Comparison of ENCODE assay signal across 20 cellular contexts in genomic region chr5:77632526-77633268, GRCh38. TPM values are rescaled to one million over a fixed set of nuclear protein-coding genes. Genes with fewer than 3 reads are reported as not detected.
DNase-seq lines count a peak whose midpoint lies in the region; ATAC-seq, FAIRE-seq and TF ChIP-seq lines count a peak whose summit lies in the region.
"Had no signal": no experiment of that assay in that cellular context is flagged by ENCODE, and none has a peak within 500 bp of the region (broad histone marks: within the 10 kb centered on the region; RNA-seq: fewer than 3 reads in every experiment).

No MANE protein-coding gene starts in this region.

- H2AFZ ChIP-seq in endothelial cell of umbilical vein (ENCODE audit: low read depth, low read length) = no peak overlapping the region

- no peak for DNase-seq in activated naive CD4-positive, alpha-beta T cell treated with anti-CD3 and anti-CD28 coated beads, Interleukin-2, amount 10 ng/mL, durations not matched to agents 7 days and 5 days
- no peak for DNase-seq in activated naive CD4-positive, alpha-beta T cell treated with anti-CD3 and anti-CD28 coated beads, Interleukin-2, amount 50 U/mL, for 72 hours (ENCODE audit: low spot score in 2 of 2)
- DNase-seq in endothelial cell of umbilical vein (ENCODE audit: low read depth, low spot score) (no peak), retina (peak; percentile 73)
- DNase-seq in stimulated activated CD4-positive, alpha-beta T cell treated with anti-CD3 and anti-CD28 coated beads, Interleukin-12 subunit alpha, Interleukin-12 subunit beta, amount 100 ng/mL, for 4 hours = no peak
- DNase-seq: caudate nucleus; effector memory CD4-positive, alpha-beta T cell; lower lobe of right lung; NCI-H2227 treated with DMSO at 0.1 percent for 48 hours; nucleus accumbens; SIG-M5 had no signal

- H3K36me3 ChIP-seq in HUES48 (ENCODE audit: control insufficient read depth, insufficient read depth, low read length) (no peaks in the 10 kb centered on the region), endothelial cell of umbilical vein (ENCODE audit: control insufficient read depth in 2 of 2, extremely low read depth in 1 of 2, insufficient read depth in 2 of 2, low read length in 2 of 2) (no peaks in the 10 kb centered on the region)
- H3K36me3 ChIP-seq: HAP-1, lower lobe of right lung had no signal

- peaks cover 84% of the 10 kb centered on the region for H3K27me3 Mint-ChIP-seq in activated naive CD4-positive, alpha-beta T cell treated with anti-CD3 and anti-CD28 coated beads, Interleukin-2, amount 10 ng/mL, durations not matched to agents 7 days and 5 days

- no peak overlapping the region for H3K27ac ChIP-seq in HUES48 (ENCODE audit: low read depth, low read length)
- H3K27ac ChIP-seq in endothelial cell of umbilical vein (ENCODE audit: insufficient read depth, low read depth, low read length) = no peak overlapping the region
- H3K27ac ChIP-seq: lower lobe of right lung had no signal

- peaks cover 24% of the 10 kb centered on the region for H3K4me1 ChIP-seq in HUES48 (ENCODE audit: control insufficient read depth, insufficient read depth, low read length)
- peaks cover 5% of the 10 kb centered on the region for H3K4me1 ChIP-seq in endothelial cell of umbilical vein (ENCODE audit: control insufficient read depth, extremely low read depth, insufficient read depth, low read length)
- H3K4me1 ChIP-seq: HAP-1 had no signal

- CTCF ChIA-PET in activated naive CD4-positive, alpha-beta T cell treated with anti-CD3 and anti-CD28 coated beads, Interleukin-2, amount 10 ng/mL, durations not matched to agents 7 days and 5 days (lab: Charles Lee) = no interaction called here
- CTCF ChIA-PET in endothelial cell of umbilical vein (lab: Charles Lee) = interaction anchor here (1.2 kb wide), 1 partner anchor 14 kb away, joined by 3 read pairs; no protein-coding TSS in a partner anchor

- H3K9me3 Mint-ChIP-seq in activated naive CD4-positive, alpha-beta T cell treated with anti-CD3 and anti-CD28 coated beads, Interleukin-2, amount 10 ng/mL, durations not matched to agents 7 days and 5 days = peaks cover 2% of the 10 kb centered on the region
- peaks cover 11 to 27% of the 10 kb centered on the region in 2 donors for H3K9me3 Mint-ChIP-seq in activated naive CD4-positive, alpha-beta T cell treated with anti-CD3 and anti-CD28 coated beads, Interleukin-2, amount 50 U/mL, for 72 hours

- no peak overlapping the region for H3K4me3 Mint-ChIP-seq in activated naive CD4-positive, alpha-beta T cell treated with anti-CD3 and anti-CD28 coated beads, Interleukin-2, amount 10 ng/mL, durations not matched to agents 7 days and 5 days
- H3K4me3 Mint-ChIP-seq: stimulated activated memory B cell treated with anti-CD40 and anti-IgM and Interleukin-4, amounts not matched to agents 10 μg/mL and 1 μg/mL and 100 μg/mL, for 72 hours had no signal

- H3K9ac ChIP-seq in HUES48 (ENCODE audit: low read depth, low read length) = no peak overlapping the region
- H3K9ac ChIP-seq in endothelial cell of umbilical vein (replicated peaks; ENCODE audit: extremely low read depth, insufficient read depth, low read length) = no peak overlapping the region

- H3K9me1 ChIP-seq in endothelial cell of umbilical vein (replicated peaks; ENCODE audit: control insufficient read depth, extremely low read depth, insufficient read depth, low read length) = no peaks in the 10 kb centered on the region

- TF ChIP-seq POLR2A in endothelial cell of umbilical vein (IDR thresholded peaks at IDR 0.05; ENCODE audit: low read depth, low read length) = no peak

- no peak for TF ChIP-seq CTCF in endothelial cell of umbilical vein (IDR thresholded peaks at IDR 0.05; ENCODE audit: extremely low read depth in 1 of 2, insufficient read depth in 1 of 2, low read depth in 1 of 2, low read length in 2 of 2)

- H3K27ac Mint-ChIP-seq in activated naive CD4-positive, alpha-beta T cell treated with anti-CD3 and anti-CD28 coated beads, Interleukin-2, amount 10 ng/mL, durations not matched to agents 7 days and 5 days = peak overlapping the region; percentile 54
- H3K27ac Mint-ChIP-seq in activated naive CD4-positive, alpha-beta T cell treated with anti-CD3 and anti-CD28 coated beads, Interleukin-2, amount 50 U/mL, for 72 hours = no peak overlapping the region
- H3K27ac Mint-ChIP-seq: stimulated activated memory B cell treated with anti-CD40 and anti-IgM and Interleukin-4, amounts not matched to agents 10 μg/mL and 1 μg/mL and 100 μg/mL, for 72 hours had no signal

- H3K27me3 ChIP-seq in HUES48 (ENCODE audit: control insufficient read depth, insufficient read depth, low read length) = peaks cover 100% of the 10 kb centered on the region
- H3K27me3 ChIP-seq in endothelial cell of umbilical vein (ENCODE audit: control insufficient read depth in 2 of 2, insufficient read depth in 2 of 2, low read length in 2 of 2) = peaks cover 71 to 100% of the 10 kb centered on the region in 2 experiments

- no peak overlapping the region for H3K4me2 ChIP-seq in endothelial cell of umbilical vein (ENCODE audit: insufficient read depth, low read length)

- H4K20me1 ChIP-seq in endothelial cell of umbilical vein (replicated peaks; ENCODE audit: control insufficient read depth, extremely low read depth, insufficient read depth, low read length) = no peaks in the 10 kb centered on the region

- intact Hi-C loops in endothelial cell of umbilical vein (cut with micrococcal nuclease) = loop anchor here (5.0 to 10.0 kb wide), 2 partner anchors 340 to 768 kb away; no protein-coding TSS in a partner anchor

- H3K4me3 ChIP-seq in HUES48 (ENCODE audit: low read depth, low read length) (0 out of 2 replicates have a peak overlapping the region, but pooled peaks have one; percentile 11), endothelial cell of umbilical vein (replicated peaks in 1 of 3; ENCODE audit: insufficient read depth in 1 of 3, low read depth in 1 of 3, low read length in 3 of 3) (no peak overlapping the region)
- H3K4me3 ChIP-seq: HAP-1, lower lobe of right lung had no signal

- no peak for FAIRE-seq in endothelial cell of umbilical vein (lab: Jason Lieb, UNC)
- FAIRE-seq: TTC549 had no signal

- H3K36me3 Mint-ChIP-seq in activated naive CD4-positive, alpha-beta T cell treated with anti-CD3 and anti-CD28 coated beads, Interleukin-2, amount 10 ng/mL, durations not matched to agents 7 days and 5 days = peaks cover 22% of the 10 kb centered on the region
- H3K36me3 Mint-ChIP-seq in activated naive CD4-positive, alpha-beta T cell treated with anti-CD3 and anti-CD28 coated beads, Interleukin-2, amount 50 U/mL, for 72 hours = peaks cover 35 to 43% of the 10 kb centered on the region in 2 donors

- POLR2A ChIA-PET in endothelial cell of umbilical vein (lab: Charles Lee) = no interaction called here

- BruUV-seq in endothelial cell of umbilical vein (replicated peaks; lab: Mats Ljungman, UMichigan) = no TSS peak

- peaks cover 26% of the 10 kb centered on the region for H3K4me1 Mint-ChIP-seq in activated naive CD4-positive, alpha-beta T cell treated with anti-CD3 and anti-CD28 coated beads, Interleukin-2, amount 10 ng/mL, durations not matched to agents 7 days and 5 days

- H3K79me2 ChIP-seq in endothelial cell of umbilical vein (ENCODE audit: control insufficient read depth, insufficient read depth, low read length) = no peaks in the 10 kb centered on the region

- no peak for ATAC-seq in activated naive CD4-positive, alpha-beta T cell treated with anti-CD3 and anti-CD28 coated beads, Interleukin-2, amount 50 U/mL, for 72 hours
- no peak for ATAC-seq in HG03520 (IDR thresholded peaks at IDR 0.05; ENCODE audit: unreplicated experiment)
- ATAC-seq in HG03280 (IDR thresholded peaks at IDR 0.05; ENCODE audit: unreplicated experiment) = no peak
- ATAC-seq: lower lobe of right lung; stimulated activated memory B cell treated with anti-CD40 and anti-IgM and Interleukin-4, amounts not matched to agents 10 μg/mL and 1 μg/mL and 100 μg/mL, for 72 hours had no signal

- no peaks in the 10 kb centered on the region for H3K9me3 ChIP-seq in HUES48 (ENCODE audit: control insufficient read depth, insufficient read depth, low read length)
- H3K9me3 ChIP-seq in endothelial cell of umbilical vein (replicated peaks; ENCODE audit: control insufficient read depth, insufficient read depth, low read length) = no peaks in the 10 kb centered on the region
- H3K9me3 ChIP-seq: HAP-1, lower lobe of right lung had no signal

- dilution Hi-C loops in endothelial cell of umbilical vein (cut with MboI; ENCODE audit: extremely low pct_ligation_motif_present, low sequenced_read_pairs) = no loop called here

TF ChIP-seq in endothelial cell of umbilical vein, 7 proteins besides CTCF, POLR2A, EP300 and RAD21:
- TF ChIP-seq EZH2 (IDR thresholded peaks at IDR 0.05; ENCODE audit: borderline replicate concordance, low read depth, low read length, severe bottlenecking) (peak; percentile 83), MYC (IDR thresholded peaks at IDR 0.05; ENCODE audit: low read depth, low read length) (no peak)
TF ChIP-seq in endothelial cell of umbilical vein: peak in this region for 1.

RNA-seq across cellular contexts. Expression of gene OTP, which starts 5.8 kb away (rescaled TPM):
- not detected for total RNA-seq in activated naive CD4-positive, alpha-beta T cell treated with anti-CD3 and anti-CD28 coated beads, Interleukin-2, amount 50 U/mL, for 72 hours
- total RNA-seq in endothelial cell of umbilical vein = not detected in 2 replicates
- not detected in 2 replicates for polyA plus RNA-seq in endothelial cell of umbilical vein
- not detected in 2 replicates for polyA plus RNA-seq in endothelial cell of umbilical vein (2011; cell fraction: cytosol; rRNA removed)
- polyA plus RNA-seq in endothelial cell of umbilical vein (2011; cell fraction: nucleus; rRNA removed) = not detected in 2 replicates
- polyA plus RNA-seq in endothelial cell of umbilical vein (2012) = not detected in 2 replicates
- polyA minus RNA-seq in endothelial cell of umbilical vein = not detected in 2 replicates
- polyA minus RNA-seq in endothelial cell of umbilical vein (2011; cell fraction: cytosol; rRNA and poly(A)+ RNA removed) = not detected
- polyA minus RNA-seq in endothelial cell of umbilical vein (2011; cell fraction: nucleus; rRNA and poly(A)+ RNA removed) = not detected in 2 replicates
- total RNA-seq: fibroblast of villous mesenchyme, lower lobe of right lung, skeletal muscle tissue, urinary bladder had no signal
- polyA plus RNA-seq: urinary bladder had no signal
